In genomic region chr6:161161889-161162624, GRCh38 we compare ENCODE assay signal across 18 cellular contexts.
DNase-seq lines count a peak whose midpoint lies in the region; ATAC-seq and TF ChIP-seq lines count a peak whose summit lies in the region.
"Had no signal": no experiment of that assay in that cellular context is flagged by ENCODE, and none has a peak within 500 bp of the region (broad histone marks: within the 10 kb centered on the region; RNA-seq: fewer than 3 reads in every experiment).

No MANE protein-coding gene starts in this region.

- H3K27me3 Mint-ChIP-seq in MCF 10A (ENCODE audit: insufficient read depth, unreplicated experiment) (no peaks in the 10 kb centered on the region), glutamatergic neuron (ENCODE audit: unreplicated experiment) (no peaks in the 10 kb centered on the region)

- H3K36me3 Mint-ChIP-seq in MCF 10A (ENCODE audit: insufficient read depth, unreplicated experiment) (peaks cover 7% of the 10 kb centered on the region), glutamatergic neuron (ENCODE audit: unreplicated experiment) (peaks cover 25% of the 10 kb centered on the region)

- DNase-seq in breast epithelium (ENCODE audit: low spot score in 2 of 2) (peak in 1 of 2 donors; percentile 67), MCF 10A (ENCODE audit: unreplicated experiment) (no peak), amniotic epithelial cell (ENCODE audit: low read depth) (peak; percentile 78), foreskin keratinocyte (peak in 1 of 2 donors; percentile 44), substantia nigra (lab: John Stamatoyannopoulos, UW) (no peak), glutamatergic neuron (no peak), left colon (no peak)
- DNase-seq: 8988T; activated T-cell treated with anti-CD3 and anti-CD28 coated beads, Interleukin-2, amount 50 U/mL, for 72 hours; amniotic stem cell; effector CD8-positive, alpha-beta T cell; NCI-H1048; NCI-H446; stimulated activated CD4-positive, alpha-beta T cell treated with anti-CD3 and anti-CD28 coated beads, Interleukin-2, amount 100 ng/mL, for 24 hours; stimulated activated CD8-positive, alpha-beta memory T cell treated with anti-CD3 and anti-CD28 coated beads, Interleukin-4, amount 100 ng/mL, for 48 hours; transverse colon had no signal

- H3K27me3 ChIP-seq in breast epithelium (no peaks in the 10 kb centered on the region), foreskin keratinocyte (no peaks in the 10 kb centered on the region)
- H3K27me3 ChIP-seq: transverse colon had no signal

- H3K9me3 ChIP-seq in breast epithelium: no peaks in the 10 kb centered on the region
- H3K9me3 ChIP-seq: transverse colon had no signal

- intact Hi-C loops in breast epithelium (cut with DNase I; ENCODE audit: low total_unique reads): no loop called here
- intact Hi-C loops in MCF 10A (cut with micrococcal nuclease): no loop called here
- intact Hi-C loops in left colon (cut with DNase I, micrococcal nuclease): no loop called here

- H3K4me1 ChIP-seq in breast epithelium (no peaks in the 10 kb centered on the region), foreskin keratinocyte (no peaks in the 10 kb centered on the region)
- H3K4me1 ChIP-seq: transverse colon had no signal

- H3K27ac ChIP-seq in breast epithelium: peak overlapping the region; percentile 28 to 62
- no peak overlapping the region for H3K27ac ChIP-seq in foreskin keratinocyte
- H3K27ac ChIP-seq in substantia nigra (ENCODE audit: low read depth, low read length, poor library complexity, severe bottlenecking): peak overlapping the region; percentile 42
- H3K27ac ChIP-seq: SK-N-MC, transverse colon had no signal

- H3K4me3 ChIP-seq in breast epithelium: no peak overlapping the region
- H3K4me3 ChIP-seq: SK-N-MC, transverse colon had no signal

- CTCF ChIA-PET in MCF 10A (lab: Yijun Ruan, JAX): interaction anchor here (0.8 to 2.3 kb wide), 2 partner anchors 9 to 208 kb away, joined by 3 to 13 read pairs; no protein-coding TSS in a partner anchor

- BruUV-seq in MCF 10A (replicated peaks; lab: Mats Ljungman, UMichigan): no TSS peak

- H3K27ac Mint-ChIP-seq in MCF 10A (ENCODE audit: low read depth, unreplicated experiment): no peak overlapping the region
- no peak overlapping the region for H3K27ac Mint-ChIP-seq in glutamatergic neuron (ENCODE audit: unreplicated experiment)
- H3K27ac Mint-ChIP-seq: activated T-cell treated with anti-CD3 and anti-CD28 coated beads, Interleukin-2, amount 50 U/mL, for 72 hours had no signal

- H3K9me3 Mint-ChIP-seq in MCF 10A (ENCODE audit: unreplicated experiment): no peaks in the 10 kb centered on the region
- H3K9me3 Mint-ChIP-seq in glutamatergic neuron (ENCODE audit: unreplicated experiment): no peaks in the 10 kb centered on the region
- H3K9me3 Mint-ChIP-seq: activated T-cell treated with anti-CD3 and anti-CD28 coated beads, Interleukin-2, amount 50 U/mL, for 72 hours had no signal

- ATAC-seq in foreskin keratinocyte: peak; percentile 4
- ATAC-seq in HG03457 (IDR thresholded peaks at IDR 0.05; ENCODE audit: unreplicated experiment): no peak
- no peak for ATAC-seq in left colon
- ATAC-seq: activated T-cell treated with anti-CD3 and anti-CD28 coated beads, Interleukin-2, amount 50 U/mL, for 72 hours had no signal

- H3K4me1 Mint-ChIP-seq in MCF 10A (ENCODE audit: insufficient read depth, unreplicated experiment): no peaks in the 10 kb centered on the region
- H3K4me1 Mint-ChIP-seq in glutamatergic neuron (ENCODE audit: low read depth, unreplicated experiment): peaks cover 9% of the 10 kb centered on the region

- H3K4me3 Mint-ChIP-seq in MCF 10A (ENCODE audit: unreplicated experiment) (no peak overlapping the region), glutamatergic neuron (ENCODE audit: unreplicated experiment) (no peak overlapping the region)
- H3K4me3 Mint-ChIP-seq: activated T-cell treated with anti-CD3 and anti-CD28 coated beads, Interleukin-2, amount 50 U/mL, for 72 hours had no signal

- TF ChIP-seq POLR2A in breast epithelium (IDR thresholded peaks at IDR 0.05): no peak

- POLR2A ChIA-PET in MCF 10A (lab: Yijun Ruan, JAX): no interaction called here

- no peak for TF ChIP-seq CTCF in breast epithelium (IDR thresholded peaks at IDR 0.05)
- no peak for TF ChIP-seq CTCF in MCF 10A (IDR thresholded peaks at IDR 0.05; ENCODE audit: unreplicated experiment)
- TF ChIP-seq CTCF in foreskin keratinocyte (conservative IDR thresholded peaks at IDR 0.05): no peak
- TF ChIP-seq CTCF in glutamatergic neuron (IDR thresholded peaks at IDR 0.05; ENCODE audit: partially characterized antibody, unreplicated experiment): no peak

- H3K36me3 ChIP-seq in breast epithelium: no peaks in the 10 kb centered on the region
- H3K36me3 ChIP-seq: transverse colon had no signal
